8 cellular contexts compared by ENCODE assay signal in the genomic region with DNA sequence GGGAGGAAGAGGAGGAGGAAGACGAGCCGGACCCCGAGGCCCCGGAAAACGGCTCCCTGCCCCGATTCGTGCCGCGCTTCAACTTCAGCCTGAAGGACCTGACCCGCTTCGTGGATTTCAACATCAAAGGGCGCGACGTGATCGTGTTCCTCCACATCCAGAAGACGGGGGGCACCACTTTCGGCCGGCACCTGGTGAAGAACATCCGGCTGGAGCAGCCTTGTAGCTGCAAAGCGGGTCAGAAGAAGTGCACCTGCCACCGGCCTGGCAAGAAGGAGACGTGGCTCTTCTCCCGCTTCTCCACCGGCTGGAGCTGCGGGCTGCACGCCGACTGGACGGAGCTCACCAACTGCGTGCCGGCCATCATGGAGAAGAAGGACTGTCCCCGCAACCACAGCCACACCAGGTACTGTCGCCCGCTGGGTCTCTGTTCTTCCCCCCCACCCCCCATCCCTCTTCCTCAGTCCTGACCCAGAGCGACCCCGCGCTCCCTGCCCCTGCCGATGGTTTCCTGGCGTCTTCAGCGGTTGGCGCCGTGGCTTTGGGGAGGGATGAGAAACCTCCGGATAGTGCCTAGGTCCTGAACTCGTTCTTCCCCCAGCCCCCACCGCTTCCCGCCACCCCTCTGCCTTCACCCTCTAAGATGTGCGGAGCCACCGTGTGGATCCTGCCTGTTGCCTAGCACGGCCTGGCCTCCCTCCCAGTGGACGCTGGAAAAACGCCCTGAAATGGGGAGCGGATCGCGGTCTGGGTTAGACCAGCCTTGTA. TPM values are rescaled to one million over a fixed set of nuclear protein-coding genes. Genes with fewer than 3 reads are reported as not detected.
DNase-seq lines count a peak whose midpoint lies in the region; ATAC-seq and TF ChIP-seq lines count a peak whose summit lies in the region.

No MANE protein-coding gene starts in this region.

- H3K4me1 Mint-ChIP-seq in T-helper 2 cell treated with Interferon-gamma antibody and Interleukin-4, amounts not matched to agents 5 μg/mL and 100 μg/mL, for 36 hours (ENCODE audit: low read depth), result no peaks in the 10 kb centered on the region
- no peaks in the 10 kb centered on the region for H3K4me1 Mint-ChIP-seq in effector memory CD8-positive, alpha-beta T cell (ENCODE audit: low read depth in 2 of 2)

- no peaks in the 10 kb centered on the region for H3K36me3 Mint-ChIP-seq in T-helper 2 cell treated with Interferon-gamma antibody and Interleukin-4, amounts not matched to agents 5 μg/mL and 100 μg/mL, for 36 hours (ENCODE audit: low read depth)
- H3K36me3 Mint-ChIP-seq in effector memory CD8-positive, alpha-beta T cell (ENCODE audit: insufficient read depth), result no peaks in the 10 kb centered on the region

- no peaks in the 10 kb centered on the region for H3K27me3 ChIP-seq in ovary

- peaks cover 57% of the 10 kb centered on the region for H3K27me3 Mint-ChIP-seq in T-helper 2 cell treated with Interferon-gamma antibody and Interleukin-4, amounts not matched to agents 5 μg/mL and 100 μg/mL, for 36 hours (ENCODE audit: low read depth)
- peaks cover 28 to 50% of the 10 kb centered on the region in 2 donors for H3K27me3 Mint-ChIP-seq in effector memory CD8-positive, alpha-beta T cell

- no peaks in the 10 kb centered on the region for H3K9me3 ChIP-seq in ovary

- no peak for TF ChIP-seq EP300 in ovary (IDR thresholded peaks at IDR 0.05)

- no peak for TF ChIP-seq POLR2A in ovary (IDR thresholded peaks at IDR 0.05)

- WGBS in ovary, 3 donors, result 1 to 2% (median 1%) methylated on average over 37 to 53 of the region's 53 CpGs

- H3K4me1 ChIP-seq in ovary (ENCODE audit: insufficient read depth), result peaks cover 10% of the 10 kb centered on the region

- no peak for ATAC-seq in HG03097 (IDR thresholded peaks at IDR 0.05; ENCODE audit: low FRiP score, unreplicated experiment)
- no peak for ATAC-seq in effector memory CD8-positive, alpha-beta T cell (replicated peaks)

- no peaks in the 10 kb centered on the region for H3K9me3 Mint-ChIP-seq in T-helper 2 cell treated with Interferon-gamma antibody and Interleukin-4, amounts not matched to agents 5 μg/mL and 100 μg/mL, for 36 hours
- H3K9me3 Mint-ChIP-seq in effector memory CD8-positive, alpha-beta T cell, result peaks cover 0 to 1% of the 10 kb centered on the region in 2 donors

- H3K36me3 ChIP-seq in ovary, result no peaks in the 10 kb centered on the region

- intact Hi-C loops in ovary (cut with DNase I), result no loop called here

- no peak overlapping the region for H3K27ac Mint-ChIP-seq in T-helper 2 cell treated with Interferon-gamma antibody and Interleukin-4, amounts not matched to agents 5 μg/mL and 100 μg/mL, for 36 hours
- H3K27ac Mint-ChIP-seq in effector memory CD8-positive, alpha-beta T cell, result no peak overlapping the region

- H3K4me3 ChIP-seq in foreskin fibroblast (ENCODE audit: low read depth in 1 of 2, low read length in 2 of 2) (no peak overlapping the region), ovary (peak overlapping the region; percentile 39)

- DNase-seq in Daoy (ENCODE audit: low read depth) (peak; percentile 37), NCI-H1105 (lab: John Stamatoyannopoulos, UW) (peak; percentile 22), foreskin fibroblast (peak; percentile 2 to 28), ovary (peak in 2 of 5 donors; percentile 20 to 34), NCI-H2196 (lab: John Stamatoyannopoulos, UW; ENCODE audit: unreplicated experiment) (no peak)
- no peak for DNase-seq in T-helper 2 cell treated with Interferon-gamma antibody and Interleukin-4, amounts not matched to agents 5 μg/mL and 100 μg/mL, for 36 hours (ENCODE audit: low spot score)
- DNase-seq in effector memory CD8-positive, alpha-beta T cell, result no peak

- H3K27ac ChIP-seq in ovary, result no peak overlapping the region

- no peak for TF ChIP-seq CTCF in foreskin fibroblast (IDR thresholded peaks at IDR 0.05; ENCODE audit: low read depth, low read length)
- no peak for TF ChIP-seq CTCF in ovary (IDR thresholded peaks at IDR 0.05)

- no peak overlapping the region for H3K4me3 Mint-ChIP-seq in T-helper 2 cell treated with Interferon-gamma antibody and Interleukin-4, amounts not matched to agents 5 μg/mL and 100 μg/mL, for 36 hours
- no peak overlapping the region for H3K4me3 Mint-ChIP-seq in effector memory CD8-positive, alpha-beta T cell

RNA-seq across cellular contexts. Expression of a gene that starts 1.4 kb away (rescaled TPM):
- total RNA-seq in Daoy (2014; rRNA removed; shearing (Covaris generic)), result 1.6 and 1.7 TPM in 2 replicates
- under 1 TPM in 4 of 7 donors, not detected in 3; 0.05 to 0.46 (median 0.21) TPM for total RNA-seq in ovary
- polyA plus RNA-seq in ovary, result under 1 TPM; 0.07 to 0.23 TPM

RNA-seq across cellular contexts. Expression of a gene that starts 38.1 kb away (rescaled TPM):
- total RNA-seq in Daoy (2014; rRNA removed; shearing (Covaris generic)), result 31.0 and 41.2 TPM in 2 replicates
- total RNA-seq in ovary, result 10 to 100 TPM; 25.1 to 52.6 (median 30.7) TPM
- polyA plus RNA-seq in ovary, result 10 to 100 TPM in 1 of 2 donors, 1 to 10 TPM in 1; 7.7 to 18.3 TPM

Comparison
In these comparisons a context has a peak if more than half of its experiments do, and no peak if none do; other contexts are left out.
1. DNase-seq: peak in Daoy (single experiment), NCI-H1105 (single experiment) and foreskin fibroblast (2 of 2); none in T-helper 2 cell treated with Interferon-gamma antibody and Interleukin-4, amounts not matched to agents 5 μg/mL and 100 μg/mL, for 36 hours (single experiment), NCI-H2196 (single experiment) and effector memory CD8-positive, alpha-beta T cell (0 of 3).